ENCODE assay signal across 22 cellular contexts in genomic region chr3:188128905-188129304, GRCh38. TPM values are rescaled to one million over a fixed set of nuclear protein-coding genes. Genes with fewer than 3 reads are reported as not detected.
DNase-seq lines count a peak whose midpoint lies in the region; ATAC-seq, FAIRE-seq and TF ChIP-seq lines count a peak whose summit lies in the region.
"Had no signal": no experiment of that assay in that cellular context is flagged by ENCODE, and none has a peak within 500 bp of the region (broad histone marks: within the 10 kb centered on the region; RNA-seq: fewer than 3 reads in every experiment).

No MANE protein-coding gene starts in this region.

- no peaks in the 10 kb centered on the region for H4K20me1 ChIP-seq in Karpas-422 (ENCODE audit: insufficient read depth, low read depth, low read length)

- H3K27ac ChIP-seq in Karpas-422 (ENCODE audit: low read length) = no peak overlapping the region
- H3K27ac ChIP-seq: GM23248 had no signal

- H3K4me2 ChIP-seq in Karpas-422 (ENCODE audit: low read depth, low read length, poor library complexity, severe bottlenecking) = no peak overlapping the region

- TF ChIP-seq CTCF in mucosa of descending colon (IDR thresholded peaks at IDR 0.05) (no peak), D721Med (IDR thresholded peaks at IDR 0.05; ENCODE audit: insufficient read depth, missing control alignments) (no peak)

- H3K27me3 ChIP-seq in Karpas-422 (ENCODE audit: low read length) = no peaks in the 10 kb centered on the region
- H3K27me3 ChIP-seq: BE2C had no signal

- H2AFZ ChIP-seq in Karpas-422 (ENCODE audit: low read length) = peak overlapping the region; percentile 6; the same call in 1 of the 2 replicates
- H2AFZ ChIP-seq: GM23248 had no signal

- no peaks in the 10 kb centered on the region for H3K79me2 ChIP-seq in Karpas-422 (ENCODE audit: low read length)

- H3K4me3 ChIP-seq in Karpas-422 (ENCODE audit: low read length) (no peak overlapping the region), mucosa of descending colon (no peak overlapping the region)
- H3K4me3 ChIP-seq: GM23248, HAP-1, K562 had no signal

- FAIRE-seq in RCC 7860 (lab: Jason Lieb, UNC) = peak; percentile 14
- no peak for FAIRE-seq in D721Med (lab: Jason Lieb, UNC)
- FAIRE-seq: A204.1, GM19239, HTR-8/SVneo, K562 had no signal

- H3K4me1 ChIP-seq in Karpas-422 (ENCODE audit: low read length) (peaks cover 12% of the 10 kb centered on the region), mucosa of descending colon (ENCODE audit: low read depth) (peaks cover 6% of the 10 kb centered on the region)
- H3K4me1 ChIP-seq: BE2C, HAP-1 had no signal

- DNase-seq in Karpas-422 (no peak), RCC 7860 (ENCODE audit: low spot score) (no peak), mucosa of descending colon (no peak), LoVo (ENCODE audit: low spot score) (no peak), NCI-H446 treated with DMSO at 0.1 percent for 48 hours (lab: John Stamatoyannopoulos, UW) (no peak), DMS53 treated with DMSO at 0.1 percent for 48 hours (lab: John Stamatoyannopoulos, UW; ENCODE audit: unreplicated experiment) (no peak), D721Med (ENCODE audit: insufficient read length, low spot score) (no peak)
- DNase-seq: ACHN; BE2C; C1 segment of cervical spinal cord; CD4-positive, CD25-positive, alpha-beta regulatory T cell; CD8-positive, alpha-beta memory T cell; COR-L47; DMS79 treated with DMSO at 0.1 percent for 48 hours; GF-D8; IMR-90 had no signal

- ATAC-seq in mucosa of descending colon = peak; percentile 56
- ATAC-seq: K562 had no signal

- H3K36me3 ChIP-seq in Karpas-422 (ENCODE audit: insufficient read depth, low read length) = no peaks in the 10 kb centered on the region; the same call in 1 of the 2 replicates
- H3K36me3 ChIP-seq in mucosa of descending colon (ENCODE audit: low read depth) = no peaks in the 10 kb centered on the region
- H3K36me3 ChIP-seq: BE2C, HAP-1 had no signal

- no peaks in the 10 kb centered on the region for H3K9me2 ChIP-seq in Karpas-422 (replicated peaks; ENCODE audit: insufficient read depth, low read length)

- H3K9ac ChIP-seq in Karpas-422 (ENCODE audit: low read length) = no peak overlapping the region
- H3K9ac ChIP-seq: GM23248 had no signal

- H3K9me3 ChIP-seq in Karpas-422 (ENCODE audit: low read length) (no peaks in the 10 kb centered on the region), mucosa of descending colon (no peaks in the 10 kb centered on the region)
- H3K9me3 ChIP-seq: HAP-1 had no signal

- intact Hi-C loops in mucosa of descending colon (cut with DNase I, micrococcal nuclease) = no loop called here

RNA-seq across cellular contexts. Expression of gene LPP, which starts 25.1 kb away (rescaled TPM):
- total RNA-seq in Karpas-422 (2014; rRNA removed; shearing (Covaris generic); ENCODE audit: low replicate concordance) = 72.8 and 88.5 TPM in 2 replicates
- 100 to 1,000 TPM; 262 to 816 (median 325) TPM for total RNA-seq in mucosa of descending colon
